ENCODE assay signal across 8 cellular contexts in the genomic region with DNA sequence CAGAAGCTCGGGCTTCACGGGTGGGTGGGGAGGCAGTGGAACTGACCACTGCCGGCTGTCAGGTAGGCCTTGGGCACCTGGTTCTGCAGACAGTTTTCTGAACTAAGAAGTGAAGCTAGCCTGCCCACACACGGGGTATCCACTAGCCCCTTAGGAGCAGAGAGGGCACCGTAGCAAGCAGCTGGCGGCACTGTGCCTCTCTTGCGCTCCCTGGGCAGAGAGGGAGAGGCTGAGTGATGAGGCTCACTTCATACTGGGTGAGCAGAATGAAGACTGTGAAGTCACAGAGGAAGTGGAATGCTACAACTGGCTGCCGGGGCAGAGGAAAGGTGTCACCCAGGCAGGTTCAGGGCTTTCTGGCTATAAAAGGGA. TPM values are rescaled to one million over a fixed set of nuclear protein-coding genes. Genes with fewer than 3 reads are reported as not detected.
DNase-seq lines count a peak whose midpoint lies in the region; ATAC-seq and TF ChIP-seq lines count a peak whose summit lies in the region.

No MANE protein-coding gene starts in this region.

- peaks cover 65% of the 10 kb centered on the region for H3K4me1 Mint-ChIP-seq in activated T-cell treated with anti-CD3 and anti-CD28 coated beads, Interleukin-2, amount 50 U/mL, for 24 hours (ENCODE audit: low read depth)

- H3K9me3 Mint-ChIP-seq in activated T-cell treated with anti-CD3 and anti-CD28 coated beads, Interleukin-2, amount 50 U/mL, for 24 hours: no peaks in the 10 kb centered on the region

- peak overlapping the region; percentile 91 for H3K27ac Mint-ChIP-seq in activated T-cell treated with anti-CD3 and anti-CD28 coated beads, Interleukin-2, amount 50 U/mL, for 24 hours

- peaks cover 58% of the 10 kb centered on the region for H3K36me3 Mint-ChIP-seq in activated T-cell treated with anti-CD3 and anti-CD28 coated beads, Interleukin-2, amount 50 U/mL, for 24 hours (ENCODE audit: low read depth)

- peaks cover 52% of the 10 kb centered on the region for H3K27me3 ChIP-seq in left ventricle myocardium inferior (ENCODE audit: low read depth)

- H3K36me3 ChIP-seq in left ventricle myocardium inferior: no peaks in the 10 kb centered on the region

- ATAC-seq in Right ventricle myocardium superior (ENCODE audit: poor library complexity): no peak
- ATAC-seq in GM19463 (IDR thresholded peaks at IDR 0.05; ENCODE audit: unreplicated experiment): no peak

- H3K4me3 ChIP-seq in left ventricle myocardium inferior (peak overlapping the region; percentile 77), iPS-11a (ENCODE audit: low read depth, low read length) (peak overlapping the region; percentile 50)

- peak overlapping the region; percentile 63 for H3K27ac ChIP-seq in left ventricle myocardium inferior (replicated peaks)

- intact Hi-C loops in left ventricle myocardium inferior (cut with micrococcal nuclease): no loop called here
- intact Hi-C loops in Right ventricle myocardium superior (cut with DNase I): no loop called here

- no peak for TF ChIP-seq CTCF in left ventricle myocardium inferior (IDR thresholded peaks at IDR 0.05; ENCODE audit: borderline replicate concordance)

- peak overlapping the region; percentile 91 for H3K4me3 Mint-ChIP-seq in activated T-cell treated with anti-CD3 and anti-CD28 coated beads, Interleukin-2, amount 50 U/mL, for 24 hours

- no peaks in the 10 kb centered on the region for H3K27me3 Mint-ChIP-seq in activated T-cell treated with anti-CD3 and anti-CD28 coated beads, Interleukin-2, amount 50 U/mL, for 24 hours

- DNase-seq in left ventricle myocardium inferior (no peak), Right ventricle myocardium superior (no peak), Ammon's horn (ENCODE audit: low spot score) (no peak), kidney tubule cell (ENCODE audit: low spot score) (no peak)
- peak; percentile 66 for DNase-seq in activated T-cell treated with anti-CD3 and anti-CD28 coated beads, Interleukin-2, amount 50 U/mL, for 24 hours
- peak; percentile 31 for DNase-seq in stimulated activated naive CD4-positive, alpha-beta T cell treated with Interleukin-2 at 50 U/mL for 16 hours (lab: John Stamatoyannopoulos, UW)

- no peaks in the 10 kb centered on the region for H3K9me3 ChIP-seq in left ventricle myocardium inferior (replicated peaks)

- peaks cover 46% of the 10 kb centered on the region for H3K4me1 ChIP-seq in left ventricle myocardium inferior

RNA-seq across cellular contexts. Expression of gene ITPRIPL1, which starts 0.8 kb away (rescaled TPM):
- total RNA-seq in left ventricle myocardium inferior (0.47 TPM), Right ventricle myocardium superior (1.0 TPM)

RNA-seq across cellular contexts. Expression of gene NCAPH, which starts 9.7 kb away (rescaled TPM):
- total RNA-seq in left ventricle myocardium inferior (0.69 TPM), Right ventricle myocardium superior (0.70 TPM)

RNA-seq across cellular contexts. Expression of gene SNRNP200, which starts 20.5 kb away (rescaled TPM):
- total RNA-seq in left ventricle myocardium inferior (54.8 TPM), Right ventricle myocardium superior (50.1 TPM)

RNA-seq across cellular contexts. Expression of gene CIAO1, which starts 59.8 kb away (rescaled TPM):
- total RNA-seq in left ventricle myocardium inferior (68.6 TPM), Right ventricle myocardium superior (62.3 TPM)

Comparison
In these comparisons a context has a peak if more than half of its experiments do, and no peak if none do; other contexts are left out.
1. DNase-seq: peak in activated T-cell treated with anti-CD3 and anti-CD28 coated beads, Interleukin-2, amount 50 U/mL, for 24 hours (single experiment) and stimulated activated naive CD4-positive, alpha-beta T cell treated with Interleukin-2 at 50 U/mL for 16 hours (single experiment); none in left ventricle myocardium inferior (single experiment), Right ventricle myocardium superior (single experiment), Ammon's horn (single experiment) and kidney tubule cell (single experiment).